20 cellular contexts compared by ENCODE assay signal in genomic region chr3:186303985-186304384, GRCh38. TPM values are rescaled to one million over a fixed set of nuclear protein-coding genes. Genes with fewer than 3 reads are reported as not detected.
A peak's percentile ranks its signal among the peaks of the same experiment; 100 is the strongest.
DNase-seq lines count a peak whose midpoint lies in the region; ATAC-seq and TF ChIP-seq lines count a peak whose summit lies in the region.
"Had no signal": no experiment of that assay in that cellular context is flagged by ENCODE, and none has a peak within 500 bp of the region (broad histone marks: within the 10 kb centered on the region; RNA-seq: fewer than 3 reads in every experiment).

No MANE protein-coding gene starts in this region.

- no peak overlapping the region for H3K14ac ChIP-seq in neuronal stem cell (ENCODE audit: low read length)

- peaks cover 0 to 26% (median 0%) of the 10 kb centered on the region in 3 experiments for H3K27me3 ChIP-seq in neuronal stem cell (ENCODE audit: control insufficient read depth in 3 of 3, insufficient read depth in 3 of 3, low read depth in 1 of 3, low read length in 3 of 3)

- H3K4me3 Mint-ChIP-seq in WTC11: no peak overlapping the region
- H3K4me3 Mint-ChIP-seq: CD8-positive, alpha-beta T cell had no signal

- ATAC-seq in WTC11: peak; percentile 88
- ATAC-seq in GM18873 (IDR thresholded peaks at IDR 0.05; ENCODE audit: low FRiP score, unreplicated experiment): no peak
- ATAC-seq: CD8-positive, alpha-beta T cell had no signal

- peaks cover 9% of the 10 kb centered on the region for H3K4me1 Mint-ChIP-seq in WTC11

- POLR2A ChIA-PET in WTC11 (lab: Charles Lee): no interaction called here

- no peak overlapping the region for H2BK120ac ChIP-seq in neuronal stem cell (ENCODE audit: low read depth, low read length)

- no peaks in the 10 kb centered on the region for H3K79me1 ChIP-seq in neuronal stem cell (ENCODE audit: low read depth, low read length)

- H3K9me3 ChIP-seq in iPS-18c (ENCODE audit: control insufficient read depth, insufficient read depth, low read length) (no peaks in the 10 kb centered on the region), neuronal stem cell (replicated peaks in 1 of 2; ENCODE audit: control insufficient read depth in 2 of 2, insufficient read depth in 1 of 2, low read depth in 1 of 2, low read length in 2 of 2) (no peaks in the 10 kb centered on the region)

- H2BK15ac ChIP-seq in neuronal stem cell (ENCODE audit: low read length): no peak overlapping the region

- TF ChIP-seq CTCF in WTC11 (IDR thresholded peaks at IDR 0.05): no peak

- H3K4ac ChIP-seq in neuronal stem cell (ENCODE audit: low read length): no peak overlapping the region

- no peaks in the 10 kb centered on the region for H3K9me3 Mint-ChIP-seq in WTC11
- H3K9me3 Mint-ChIP-seq: CD8-positive, alpha-beta T cell had no signal

- H3K27me3 Mint-ChIP-seq in WTC11 (ENCODE audit: low read depth): no peaks in the 10 kb centered on the region

- DNase-seq in ELF-1 (ENCODE audit: low read depth, low spot score) (peak; percentile 78), WTC11 (ENCODE audit: low spot score) (peak; percentile 28), neuronal stem cell (ENCODE audit: low spot score) (peak; percentile 31), NCI-H2107 (lab: John Stamatoyannopoulos, UW) (no peak), hippocampal formation (lab: John Stamatoyannopoulos, UW) (no peak), KBM-7 (no peak)
- DNase-seq: 8988T; CD8-positive, alpha-beta T cell; DMS79 treated with DMSO at 0.1 percent for 48 hours; MV-4-11; NCI-H1417 treated with DMSO at 0.1 percent for 48 hours; NCI-H1930; NCI-H2171; NCI-H446 treated with DMSO at 0.1 percent for 48 hours; NK-92 treated with Interleukin-12 subunit alpha and Interleukin-12 subunit beta, amount 100 ng/mL, for 24 hours; OCI-M1; RPMI8226 had no signal

- H3K4me2 ChIP-seq in neuronal stem cell (ENCODE audit: insufficient read depth, low read length, poor library complexity, severe bottlenecking): peak overlapping the region; percentile 35

- no peak overlapping the region for H3K23ac ChIP-seq in neuronal stem cell (ENCODE audit: low read depth, low read length, poor library complexity)

- no peak overlapping the region for H3K9ac ChIP-seq in neuronal stem cell (ENCODE audit: low read depth, low read length, poor library complexity)

- no peak overlapping the region for H3K27ac Mint-ChIP-seq in WTC11
- H3K27ac Mint-ChIP-seq: CD8-positive, alpha-beta T cell had no signal

- no peak overlapping the region for H2AK5ac ChIP-seq in neuronal stem cell (ENCODE audit: low read depth, low read length)

- no CpG with 5 or more reads among the region's 11 CpGs for WGBS in neuronal stem cell (ENCODE audit: extremely low coverage in 2 of 2, insufficient read length in 2 of 2, insufficient replicate concordance in 1 of 2), 2 donors

- no peak overlapping the region for H2BK5ac ChIP-seq in neuronal stem cell (ENCODE audit: low read length)

- peak overlapping the region; percentile 70 for H3K27ac ChIP-seq in neuronal stem cell (replicated peaks; ENCODE audit: low read length)

- in situ Hi-C loops in KBM-7 (cut with MboI; ENCODE audit: low pct_unique_long_range_greater_than_20kb, low sequenced_read_pairs): no loop called here

- H3K4me1 ChIP-seq in neuronal stem cell (ENCODE audit: control insufficient read depth in 2 of 2, insufficient read depth in 1 of 2, low read depth in 1 of 2, low read length in 2 of 2): peaks cover 0 to 12% of the 10 kb centered on the region in 2 donors

- H3K36me3 ChIP-seq in neuronal stem cell (replicated peaks in 1 of 2; ENCODE audit: control insufficient read depth in 2 of 2, insufficient read depth in 2 of 2, low read length in 2 of 2): no peaks in the 10 kb centered on the region

- H3K18ac ChIP-seq in neuronal stem cell (ENCODE audit: low read length): no peak overlapping the region

- CTCF ChIA-PET in WTC11 (lab: Charles Lee): interaction anchor here (0.8 to 2.0 kb wide), 9 partner anchors 27 to 360 kb away, joined by 3 to 8 read pairs (median 4); no protein-coding TSS in a partner anchor

- no peak overlapping the region for H2BK12ac ChIP-seq in neuronal stem cell (ENCODE audit: low read length)

- H3K4me3 ChIP-seq in iPS-18c (ENCODE audit: insufficient read depth, low read depth, low read length): peak overlapping the region; percentile 2; the same call in 1 of the 2 replicates
- no peak overlapping the region for H3K4me3 ChIP-seq in neuronal stem cell (ENCODE audit: low read length in 2 of 2)

- no peak overlapping the region for H2AFZ ChIP-seq in neuronal stem cell (ENCODE audit: low read length)

- H4K91ac ChIP-seq in neuronal stem cell (ENCODE audit: low read depth, low read length, poor library complexity): no peak overlapping the region

- H4K8ac ChIP-seq in neuronal stem cell (ENCODE audit: low read depth, low read length): no peak overlapping the region

- no peaks in the 10 kb centered on the region for H3K36me3 Mint-ChIP-seq in WTC11
- H3K36me3 Mint-ChIP-seq: CD8-positive, alpha-beta T cell had no signal

TF ChIP-seq in WTC11, 78 proteins besides CTCF, POLR2A, EP300 and RAD21:
- no peak for TF ChIP-seq OVOL2 (CRISPR knock-in tag; IDR thresholded peaks at IDR 0.05; ENCODE audit: borderline replicate concordance)
- TF ChIP-seq TEAD1 (CRISPR knock-in tag; IDR thresholded peaks at IDR 0.05): 0 out of 2 replicates have a peak, but pooled peaks have one; percentile 23
- no peak for TF ChIP-seq RELA (CRISPR knock-in tag; IDR thresholded peaks at IDR 0.05; ENCODE audit: borderline replicate concordance)
- no peak for TF ChIP-seq ZNF416 (CRISPR knock-in tag; IDR thresholded peaks at IDR 0.05)

RNA-seq across cellular contexts. Expression of gene DGKG, which starts 58.0 kb away (rescaled TPM):
- total RNA-seq in WTC11 (2021): 0.30 to 0.92 TPM (median 0.57 TPM) in 3 replicates
- 0.21 TPM for polyA plus RNA-seq in neuronal stem cell (2013, experiment 1 of 2)
- 0.28 TPM for polyA plus RNA-seq in neuronal stem cell (2013, experiment 2 of 2)
- total RNA-seq: CD8-positive, alpha-beta T cell had no signal
- polyA plus RNA-seq: BJ had no signal

Comparison
In these comparisons a context has a peak if more than half of its experiments do, and no peak if none do; other contexts are left out.
1. DNase-seq: peak in ELF-1 (single experiment), WTC11 (single experiment) and neuronal stem cell (single experiment); none in NCI-H2107 (single experiment), hippocampal formation (0 of 2) and KBM-7 (single experiment).